In genomic region chr16:13414154-13414553, GRCh38 we compare ENCODE assay signal across 24 cellular contexts.
DNase-seq lines count a peak whose midpoint lies in the region; ATAC-seq, FAIRE-seq and TF ChIP-seq lines count a peak whose summit lies in the region.
"Had no signal": no experiment of that assay in that cellular context is flagged by ENCODE, and none has a peak within 500 bp of the region (broad histone marks: within the 10 kb centered on the region; RNA-seq: fewer than 3 reads in every experiment).

No MANE protein-coding gene starts in this region.

- no peaks in the 10 kb centered on the region for H3K9me3 ChIP-seq in right atrium auricular region

- H3K27me3 Mint-ChIP-seq in activated T-helper 17 cell treated with anti-CD3 and anti-CD28 coated beads, Interleukin-2, amount 50 U/mL, for 72 hours, result peaks cover 5% of the 10 kb centered on the region
- H3K27me3 Mint-ChIP-seq: B cell; CD4-positive, CD25-positive, alpha-beta regulatory T cell; CD8-positive, alpha-beta memory T cell; IgD-negative memory B cell had no signal

- ATAC-seq in left lobe of liver (peak; percentile 30), HG02571 (IDR thresholded peaks at IDR 0.05; ENCODE audit: unreplicated experiment) (no peak)
- no peak for ATAC-seq in activated T-helper 17 cell treated with anti-CD3 and anti-CD28 coated beads, Interleukin-2, amount 50 U/mL, for 72 hours (replicated peaks)
- ATAC-seq: GM23338, HCT116, HepG2 had no signal

- no peak for TF ChIP-seq CTCF in AG10803 (conservative IDR thresholded peaks at IDR 0.05; ENCODE audit: low read length)
- no peak for TF ChIP-seq CTCF in epithelial cell of proximal tubule (conservative IDR thresholded peaks at IDR 0.05; ENCODE audit: low read depth, low read length)
- TF ChIP-seq CTCF in right atrium auricular region (IDR thresholded peaks at IDR 0.05), result no peak

- no peaks in the 10 kb centered on the region for H3K36me3 ChIP-seq in right atrium auricular region
- H3K36me3 ChIP-seq: BLaER1 treated with 17β-estradiol and CSF1 and Interleukin-3, amounts not matched to agents 10 nM and 100 nM had no signal

- FAIRE-seq in GM12892 (lab: Jason Lieb, UNC), result no peak
- FAIRE-seq: D721Med, G401.6, GM12891, GM18507, H54, HepG2 had no signal

- no peaks in the 10 kb centered on the region for H3K9me3 Mint-ChIP-seq in activated T-helper 17 cell treated with anti-CD3 and anti-CD28 coated beads, Interleukin-2, amount 50 U/mL, for 72 hours

- DNase-seq in AG10803 (ENCODE audit: low read depth), result peak; percentile 40
- DNase-seq in epithelial cell of proximal tubule (ENCODE audit: low read depth), result peak; percentile 74
- no peak for DNase-seq in left lobe of liver (ENCODE audit: low spot score)
- peak; percentile 47 for DNase-seq in skeletal muscle cell (ENCODE audit: low read depth)
- DNase-seq in GM12892 (ENCODE audit: insufficient read length), result no peak
- DNase-seq in right atrium auricular region (ENCODE audit: low spot score), result no peak
- DNase-seq: 8988T; CD4-positive, CD25-positive, alpha-beta regulatory T cell; CD8-positive, alpha-beta memory T cell; COR-L47; HFFc6 had no signal

- H3K4me3 Mint-ChIP-seq in activated T-helper 17 cell treated with anti-CD3 and anti-CD28 coated beads, Interleukin-2, amount 50 U/mL, for 72 hours, result no peak overlapping the region
- H3K4me3 Mint-ChIP-seq: B cell; CD4-positive, CD25-positive, alpha-beta regulatory T cell; CD8-positive, alpha-beta memory T cell; GM23338; HFFc6; IgD-negative memory B cell had no signal

- no peaks in the 10 kb centered on the region for H3K27me3 ChIP-seq in right atrium auricular region
- H3K27me3 ChIP-seq: BLaER1 treated with 17β-estradiol and CSF1 and Interleukin-3, amounts not matched to agents 10 nM and 100 nM had no signal

- H3K27ac ChIP-seq in right atrium auricular region, result no peak overlapping the region
- H3K27ac ChIP-seq: BLaER1 treated with 17β-estradiol and CSF1 and Interleukin-3, amounts not matched to agents 10 nM and 100 nM had no signal

- TF ChIP-seq POLR2A in GM12892 (IDR thresholded peaks at IDR 0.05; ENCODE audit: low read depth, low read length), result no peak

- no peaks in the 10 kb centered on the region for H3K4me1 ChIP-seq in right atrium auricular region
- H3K4me1 ChIP-seq: BLaER1 treated with 17β-estradiol and CSF1 and Interleukin-3, amounts not matched to agents 10 nM and 100 nM had no signal

- no peaks in the 10 kb centered on the region for H3K4me1 Mint-ChIP-seq in activated T-helper 17 cell treated with anti-CD3 and anti-CD28 coated beads, Interleukin-2, amount 50 U/mL, for 72 hours
- H3K4me1 Mint-ChIP-seq: B cell; CD4-positive, CD25-positive, alpha-beta regulatory T cell; CD8-positive, alpha-beta memory T cell; GM23338; IgD-negative memory B cell had no signal

- H3K4me3 ChIP-seq in AG10803 (ENCODE audit: low read length) (no peak overlapping the region), epithelial cell of proximal tubule (ENCODE audit: low read depth, low read length) (no peak overlapping the region), skeletal muscle cell (ENCODE audit: low read depth, low read length) (no peak overlapping the region), right atrium auricular region (no peak overlapping the region)
- H3K4me3 ChIP-seq: BLaER1 treated with 17β-estradiol and CSF1 and Interleukin-3, amounts not matched to agents 10 nM and 100 nM; GM23338 had no signal

- no peak overlapping the region for H3K27ac Mint-ChIP-seq in activated T-helper 17 cell treated with anti-CD3 and anti-CD28 coated beads, Interleukin-2, amount 50 U/mL, for 72 hours
- H3K27ac Mint-ChIP-seq: B cell; CD4-positive, CD25-positive, alpha-beta regulatory T cell; GM23338; HFFc6; IgD-negative memory B cell had no signal

- H3K36me3 Mint-ChIP-seq in activated T-helper 17 cell treated with anti-CD3 and anti-CD28 coated beads, Interleukin-2, amount 50 U/mL, for 72 hours (ENCODE audit: low read depth), result no peaks in the 10 kb centered on the region
- H3K36me3 Mint-ChIP-seq: CD4-positive, CD25-positive, alpha-beta regulatory T cell; CD8-positive, alpha-beta memory T cell; IgD-negative memory B cell had no signal

Comparison
In these comparisons a context has a peak if more than half of its experiments do, and no peak if none do; other contexts are left out.
1. DNase-seq: peak in AG10803 (single experiment), epithelial cell of proximal tubule (single experiment) and skeletal muscle cell (single experiment); none in left lobe of liver (single experiment), GM12892 (single experiment) and right atrium auricular region (single experiment).